In genomic region chr5:34918025-34918424, GRCh38 we compare ENCODE assay signal across 12 cellular contexts.
DNase-seq lines count a peak whose midpoint lies in the region; TF ChIP-seq lines count a peak whose summit lies in the region.
"Had no signal": no experiment of that assay in that cellular context is flagged by ENCODE, and none has a peak within 500 bp of the region (broad histone marks: within the 10 kb centered on the region; RNA-seq: fewer than 3 reads in every experiment).

No MANE protein-coding gene starts in this region.

- H3K27me3 Mint-ChIP-seq in nephron (ENCODE audit: low read depth): no peaks in the 10 kb centered on the region

- CTCF ChIA-PET in HEK293 (lab: Yijun Ruan, JAX): interaction anchor here (0.6 to 2.1 kb wide), 3 partner anchors 14 to 54 kb away, joined by 3 to 10 read pairs (median 3); no protein-coding TSS in a partner anchor

- POLR2A ChIA-PET in HEK293 (lab: Yijun Ruan, JAX): interaction anchor here (6.1 kb wide), 1 partner anchor 11 kb away, joined by 152 read pairs; the partner anchor contains the start of gene DNAJC21

- H3K4me1 ChIP-seq in HEK293 (ENCODE audit: control insufficient read depth, insufficient read depth, low read length): peaks cover 6% of the 10 kb centered on the region; the same call in 1 of the 2 replicates

- H3K27ac Mint-ChIP-seq in nephron: peak overlapping the region in 1 of 3 experiments; percentile 9

- DNase-seq in SIG-M5 treated with dmso at 0.1 percent for 504 hours (lab: John Stamatoyannopoulos, UW; ENCODE audit: unreplicated experiment): peak; percentile 13
- DNase-seq in SIG-M5 (lab: John Stamatoyannopoulos, UW): no peak
- DNase-seq in NCI-H1105 treated with DMSO at 0.1 percent for 48 hours (lab: John Stamatoyannopoulos, UW): no peak
- DNase-seq in activated CD8-positive, alpha-beta memory T cell treated with anti-CD3 and anti-CD28 coated beads for 24 hours: no peak
- DNase-seq in SHP77 (lab: John Stamatoyannopoulos, UW): no peak
- DNase-seq: ACHN; activated CD4-positive, alpha-beta T cell treated with anti-CD3 and anti-CD28 coated beads for 4 hours; OCI-M1; ovary had no signal

- H3K4me2 ChIP-seq in SU-DHL-6 (ENCODE audit: low read depth, low read length, poor library complexity, severe bottlenecking): peak overlapping the region; percentile 99

- H3K4me3 ChIP-seq in HEK293 (ENCODE audit: low read depth, low read length) (no peak overlapping the region), SU-DHL-6 (ENCODE audit: insufficient read depth, low read length, poor library complexity, severe bottlenecking) (peak overlapping the region; percentile 97)
- H3K4me3 ChIP-seq: ovary had no signal

- H3K36me3 ChIP-seq in HEK293 (ENCODE audit: control insufficient read depth in 2 of 2, insufficient read depth in 1 of 2, low read length in 2 of 2): peaks cover 47 to 48% of the 10 kb centered on the region in 2 experiments
- peaks cover 53% of the 10 kb centered on the region for H3K36me3 ChIP-seq in SU-DHL-6 (ENCODE audit: low read length)
- H3K36me3 ChIP-seq: ovary had no signal

- H2AFZ ChIP-seq in SU-DHL-6 (ENCODE audit: low read depth, low read length, severe bottlenecking): no peak overlapping the region

- H3K79me2 ChIP-seq in SU-DHL-6 (ENCODE audit: insufficient read depth, low read length): peaks cover 81% of the 10 kb centered on the region

- H3F3A ChIP-seq in SU-DHL-6 (ENCODE audit: insufficient read depth): peaks cover 45% of the 10 kb centered on the region

- peak overlapping the region in 2 of 3 experiments; percentile 4 to 52 for H3K4me3 Mint-ChIP-seq in nephron

- H3K9me3 ChIP-seq in HEK293 (ENCODE audit: control insufficient read depth, insufficient read depth, low read depth, low read length): no peaks in the 10 kb centered on the region
- no peaks in the 10 kb centered on the region for H3K9me3 ChIP-seq in SU-DHL-6 (ENCODE audit: insufficient read depth, low read length)
- H3K9me3 ChIP-seq: ovary had no signal

- H3K9me2 ChIP-seq in SU-DHL-6 (replicated peaks; ENCODE audit: insufficient read depth, low read length): no peaks in the 10 kb centered on the region

- H3K4me1 Mint-ChIP-seq in nephron: peaks cover 27% of the 10 kb centered on the region

- peaks cover 24% of the 10 kb centered on the region for H3K36me3 Mint-ChIP-seq in nephron (ENCODE audit: low read depth)

- no peaks in the 10 kb centered on the region for H3K9me3 Mint-ChIP-seq in nephron

- H3K27me3 ChIP-seq in SU-DHL-6 (ENCODE audit: low read length): no peaks in the 10 kb centered on the region
- H3K27me3 ChIP-seq: ovary had no signal

- TF ChIP-seq CTCF in HEK293 (tag by site-specific recombination; IDR thresholded peaks at IDR 0.05): no peak
- no peak for TF ChIP-seq CTCF in SU-DHL-6 (IDR thresholded peaks at IDR 0.05; ENCODE audit: insufficient read depth, low read length, poor library complexity, severe bottlenecking)
- TF ChIP-seq CTCF in nephron (IDR thresholded peaks at IDR 0.05; ENCODE audit: unreplicated experiment in 3 of 3): no peak

- peaks cover 30% of the 10 kb centered on the region for H4K20me1 ChIP-seq in SU-DHL-6 (ENCODE audit: low read depth, low read length)

- H3K9ac ChIP-seq in SU-DHL-6 (ENCODE audit: low read length): peak overlapping the region; percentile 97

- H3K27ac ChIP-seq in HEK293 (ENCODE audit: extremely low read depth, low read depth, low read length): no peak overlapping the region
- peak overlapping the region; percentile 35; the same call in 1 of the 2 replicates for H3K27ac ChIP-seq in SU-DHL-6 (ENCODE audit: low read depth, low read length)
- H3K27ac ChIP-seq: ovary had no signal

TF ChIP-seq in HEK293, 187 proteins besides CTCF, POLR2A, EP300 and RAD21:
- TF ChIP-seq ZNF362 (tag by site-specific recombination; IDR thresholded peaks at IDR 0.05) (peak; percentile 58; the same call in 1 of the 2 replicates), OSR2 (tag by site-specific recombination; IDR thresholded peaks at IDR 0.05) (peak; percentile 83), ZBTB21 (tag by site-specific recombination; IDR thresholded peaks at IDR 0.05) (no peak), ZBTB20 (tag by site-specific recombination; IDR thresholded peaks at IDR 0.05) (0 out of 2 replicates have a peak, but pooled peaks have one; percentile 12), BCL11A (tag by site-specific recombination; IDR thresholded peaks at IDR 0.05; ENCODE audit: low read depth) (no peak), PRDM4 (tag by site-specific recombination; IDR thresholded peaks at IDR 0.05) (peak; percentile 89), SP3 (tag by site-specific recombination; IDR thresholded peaks at IDR 0.05) (no peak), ZNF121 (tag by site-specific recombination; IDR thresholded peaks at IDR 0.05) (peak; percentile 98), ZNF18 (tag by site-specific recombination; IDR thresholded peaks at IDR 0.05) (no peak), MYNN (tag by site-specific recombination; IDR thresholded peaks at IDR 0.05; ENCODE audit: borderline replicate concordance) (no peak)
